ENCODE assay signal across 16 cellular contexts in the genomic region with DNA sequence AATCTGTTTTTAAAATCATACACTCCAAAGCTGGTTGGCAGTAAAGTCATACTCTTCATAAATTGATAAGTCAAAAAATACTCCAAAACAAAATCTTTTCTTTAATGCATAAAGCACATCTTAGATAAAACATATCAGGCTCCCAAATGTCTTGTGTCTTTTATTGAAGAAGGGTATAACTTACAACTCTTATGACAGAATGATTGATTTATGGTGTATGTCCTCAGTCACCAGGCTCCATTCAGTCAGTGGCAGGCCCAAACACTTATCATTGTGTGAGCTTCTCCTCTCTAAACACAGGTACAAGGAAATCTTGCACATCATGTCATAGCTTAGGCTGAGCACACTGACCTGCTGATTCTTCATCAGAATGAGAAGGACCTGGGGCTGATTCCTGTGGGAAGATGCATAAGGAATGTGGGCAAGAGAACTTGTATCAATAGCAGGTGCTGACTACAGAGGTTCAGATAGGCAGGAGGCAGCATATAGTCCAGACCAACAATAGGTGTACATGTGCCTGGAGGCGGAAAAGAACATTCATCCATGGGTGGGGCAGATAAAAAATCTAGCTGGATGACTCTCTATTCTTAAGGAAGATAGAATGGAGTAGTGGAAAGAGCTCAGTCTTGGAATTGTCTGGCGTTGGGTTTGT. TPM values are rescaled to one million over a fixed set of nuclear protein-coding genes. Genes with fewer than 3 reads are reported as not detected.
DNase-seq lines count a peak whose midpoint lies in the region; ATAC-seq and TF ChIP-seq lines count a peak whose summit lies in the region.
"Had no signal": no experiment of that assay in that cellular context is flagged by ENCODE, and none has a peak within 500 bp of the region (broad histone marks: within the 10 kb centered on the region; RNA-seq: fewer than 3 reads in every experiment).

No MANE protein-coding gene starts in this region.

- H3K9me3 Mint-ChIP-seq in chondrocyte (ENCODE audit: low read depth) = peaks cover 15% of the 10 kb centered on the region
- H3K9me3 Mint-ChIP-seq in activated CD4-positive, alpha-beta T cell treated with anti-CD3 and anti-CD28 coated beads, Interleukin-2, amount 10 ng/mL, durations not matched to agents 24 days and 14 days = peaks cover 11% of the 10 kb centered on the region
- H3K9me3 Mint-ChIP-seq: T-helper 1 cell treated with Interleukin-12 subunit alpha and Interleukin-12 subunit beta and Interleukin-4 antibody, amounts not matched to agents 30 μg/mL and 1 μg/mL, for 36 hours had no signal

- intact Hi-C loops in left cardiac atrium (cut with DNase I) = no loop called here
- intact Hi-C loops in activated CD4-positive, alpha-beta T cell treated with anti-CD3 and anti-CD28 coated beads, Interleukin-2, amount 10 ng/mL, durations not matched to agents 24 days and 14 days (cut with micrococcal nuclease) = no loop called here

- TF ChIP-seq CTCF in right atrium auricular region (IDR thresholded peaks at IDR 0.05) (no peak), chondrocyte (IDR thresholded peaks at IDR 0.05) (no peak)

- DNase-seq in right atrium auricular region (ENCODE audit: low spot score) = no peak
- DNase-seq in left cardiac atrium = no peak
- no peak for DNase-seq in chondrocyte (ENCODE audit: low spot score)
- DNase-seq in activated CD4-positive, alpha-beta T cell treated with anti-CD3 and anti-CD28 coated beads, Interleukin-2, amount 10 ng/mL, durations not matched to agents 24 days and 14 days = no peak
- DNase-seq: activated CD4-positive, alpha-beta T cell treated with anti-CD3 and anti-CD28 coated beads for 36 hours; activated T-cell treated with anti-CD3 and anti-CD28 coated beads, Interleukin-2, amount 50 U/mL, for 1 hour; DMS79; head of caudate nucleus; NCI-H446 had no signal

- peaks cover 35% of the 10 kb centered on the region for H3K4me1 Mint-ChIP-seq in chondrocyte (ENCODE audit: low read depth)
- no peaks in the 10 kb centered on the region for H3K4me1 Mint-ChIP-seq in activated CD4-positive, alpha-beta T cell treated with anti-CD3 and anti-CD28 coated beads, Interleukin-2, amount 10 ng/mL, durations not matched to agents 24 days and 14 days
- H3K4me1 Mint-ChIP-seq: activated CD4-positive, alpha-beta T cell treated with anti-CD3 and anti-CD28 coated beads for 36 hours had no signal

- H3K4me1 ChIP-seq in right atrium auricular region = no peaks in the 10 kb centered on the region
- H3K4me1 ChIP-seq in muscle layer of duodenum (ENCODE audit: control insufficient read depth in 1 of 2, insufficient read depth in 2 of 2, low read length in 2 of 2) = no peaks in the 10 kb centered on the region

- H3K36me3 Mint-ChIP-seq in chondrocyte (ENCODE audit: low read depth) = peaks cover 11% of the 10 kb centered on the region
- no peaks in the 10 kb centered on the region for H3K36me3 Mint-ChIP-seq in activated CD4-positive, alpha-beta T cell treated with anti-CD3 and anti-CD28 coated beads, Interleukin-2, amount 10 ng/mL, durations not matched to agents 24 days and 14 days (ENCODE audit: low read depth)
- H3K36me3 Mint-ChIP-seq: type B pancreatic cell had no signal

- H3K27ac Mint-ChIP-seq in chondrocyte (ENCODE audit: unreplicated experiment) = peak overlapping the region; percentile 13
- no peak overlapping the region for H3K27ac Mint-ChIP-seq in activated CD4-positive, alpha-beta T cell treated with anti-CD3 and anti-CD28 coated beads, Interleukin-2, amount 10 ng/mL, durations not matched to agents 24 days and 14 days
- H3K27ac Mint-ChIP-seq: activated CD4-positive, alpha-beta T cell treated with anti-CD3 and anti-CD28 coated beads for 36 hours; T-helper 1 cell treated with Interleukin-12 subunit alpha and Interleukin-12 subunit beta and Interleukin-4 antibody, amounts not matched to agents 30 μg/mL and 1 μg/mL, for 36 hours; type B pancreatic cell had no signal

- H3K27me3 ChIP-seq in right atrium auricular region (no peaks in the 10 kb centered on the region), muscle layer of duodenum (ENCODE audit: low read depth, low read length) (no peaks in the 10 kb centered on the region)

- H3K27me3 Mint-ChIP-seq in chondrocyte (ENCODE audit: low read depth) = no peaks in the 10 kb centered on the region
- H3K27me3 Mint-ChIP-seq in activated CD4-positive, alpha-beta T cell treated with anti-CD3 and anti-CD28 coated beads, Interleukin-2, amount 10 ng/mL, durations not matched to agents 24 days and 14 days = peaks cover 42% of the 10 kb centered on the region

- ATAC-seq in left cardiac atrium = no peak
- ATAC-seq in HG03095 (IDR thresholded peaks at IDR 0.05; ENCODE audit: unreplicated experiment) = no peak
- ATAC-seq in HG02588 (IDR thresholded peaks at IDR 0.05; ENCODE audit: unreplicated experiment) = no peak
- no peak for ATAC-seq in HG03378 (IDR thresholded peaks at IDR 0.05; ENCODE audit: unreplicated experiment)
- ATAC-seq: activated CD4-positive, alpha-beta T cell treated with anti-CD3 and anti-CD28 coated beads for 36 hours had no signal

- H3K4me3 ChIP-seq in right atrium auricular region (peak overlapping the region; percentile 34 to 51), muscle layer of duodenum (ENCODE audit: low read depth in 1 of 2, low read length in 2 of 2) (peak overlapping the region; percentile 66 to 79)

- H3K36me3 ChIP-seq in right atrium auricular region (peaks cover 10% of the 10 kb centered on the region), muscle layer of duodenum (ENCODE audit: control insufficient read depth in 1 of 2, insufficient read depth in 2 of 2, low read length in 2 of 2) (peaks cover 0 to 21% of the 10 kb centered on the region in 2 donors)

- no peaks in the 10 kb centered on the region for H3K9me3 ChIP-seq in right atrium auricular region
- H3K9me3 ChIP-seq in muscle layer of duodenum (ENCODE audit: control insufficient read depth in 1 of 2, low read length in 2 of 2) = no peaks in the 10 kb centered on the region

- H3K27ac ChIP-seq in right atrium auricular region = peak overlapping the region in 1 of 2 donors; percentile 88
- H3K27ac ChIP-seq in muscle layer of duodenum (ENCODE audit: low read length) = no peak overlapping the region

- peak overlapping the region; percentile 87 for H3K4me3 Mint-ChIP-seq in chondrocyte (ENCODE audit: unreplicated experiment)
- H3K4me3 Mint-ChIP-seq in activated CD4-positive, alpha-beta T cell treated with anti-CD3 and anti-CD28 coated beads, Interleukin-2, amount 10 ng/mL, durations not matched to agents 24 days and 14 days = no peak overlapping the region
- H3K4me3 Mint-ChIP-seq: activated CD4-positive, alpha-beta T cell treated with anti-CD3 and anti-CD28 coated beads for 36 hours; neural crest cell; T-helper 1 cell treated with Interleukin-12 subunit alpha and Interleukin-12 subunit beta and Interleukin-4 antibody, amounts not matched to agents 30 μg/mL and 1 μg/mL, for 36 hours; type B pancreatic cell had no signal

RNA-seq across cellular contexts. Expression of a gene that starts 1.9 kb away (rescaled TPM):
- total RNA-seq in right atrium auricular region (1 to 10 TPM; 2.3 to 3.4 TPM), left cardiac atrium (1 to 10 TPM; 2.5 to 3.0 TPM), chondrocyte (9.7 to 10.8 TPM (median 10.4 TPM) in 3 replicates)
- total RNA-seq in activated CD4-positive, alpha-beta T cell treated with anti-CD3 and anti-CD28 coated beads, Interleukin-2, amount 10 ng/mL, durations not matched to agents 24 days and 14 days = not detected in 2 replicates
- total RNA-seq: activated CD4-positive, alpha-beta T cell treated with anti-CD3 and anti-CD28 coated beads for 36 hours had no signal

RNA-seq across cellular contexts. Expression of a gene that starts 32.1 kb away (rescaled TPM):
- under 1 TPM in 1 of 2 donors, not detected in 1; 0.20 TPM for total RNA-seq in right atrium auricular region
- total RNA-seq in left cardiac atrium = under 1 TPM; 0.24 TPM
- total RNA-seq in chondrocyte = 0.19 TPM in 1 of 3 replicates, not detected in the others
- not detected in 2 replicates for total RNA-seq in activated CD4-positive, alpha-beta T cell treated with anti-CD3 and anti-CD28 coated beads, Interleukin-2, amount 10 ng/mL, durations not matched to agents 24 days and 14 days
- total RNA-seq: activated CD4-positive, alpha-beta T cell treated with anti-CD3 and anti-CD28 coated beads for 36 hours; neural crest cell had no signal

RNA-seq across cellular contexts. Expression of a gene that starts 40.2 kb away (rescaled TPM):
- total RNA-seq in right atrium auricular region (not detected), left cardiac atrium (not detected), chondrocyte (not detected in 3 replicates)
- not detected in 2 replicates for total RNA-seq in activated CD4-positive, alpha-beta T cell treated with anti-CD3 and anti-CD28 coated beads, Interleukin-2, amount 10 ng/mL, durations not matched to agents 24 days and 14 days
- total RNA-seq: activated CD4-positive, alpha-beta T cell treated with anti-CD3 and anti-CD28 coated beads for 36 hours; neural crest cell had no signal

RNA-seq across cellular contexts. Expression of a gene that starts 52.2 kb away (rescaled TPM):
- total RNA-seq in right atrium auricular region (1 to 10 TPM; 2.3 to 3.1 TPM), left cardiac atrium (1 to 10 TPM; 2.3 to 3.9 TPM), chondrocyte (1.9 to 3.6 TPM (median 2.7 TPM) in 3 replicates)
- 24.8 and 30.7 TPM in 2 replicates for total RNA-seq in activated CD4-positive, alpha-beta T cell treated with anti-CD3 and anti-CD28 coated beads, Interleukin-2, amount 10 ng/mL, durations not matched to agents 24 days and 14 days

RNA-seq across cellular contexts. Expression of a gene that starts 58.0 kb away (rescaled TPM):
- total RNA-seq in right atrium auricular region (10 to 100 TPM; 42.2 to 46.9 TPM), left cardiac atrium (10 to 100 TPM; 52.7 to 61.5 TPM), chondrocyte (38.4 to 52.2 TPM (median 44.4 TPM) in 3 replicates)
- total RNA-seq in activated CD4-positive, alpha-beta T cell treated with anti-CD3 and anti-CD28 coated beads, Interleukin-2, amount 10 ng/mL, durations not matched to agents 24 days and 14 days = 44.4 and 46.8 TPM in 2 replicates
